Comparison of ENCODE assay signal across 10 cellular contexts in genomic region chr1:167263784-167264464, GRCh38. TPM values are rescaled to one million over a fixed set of nuclear protein-coding genes. Genes with fewer than 3 reads are reported as not detected.
DNase-seq lines count a peak whose midpoint lies in the region; ATAC-seq and TF ChIP-seq lines count a peak whose summit lies in the region.
"Had no signal": no experiment of that assay in that cellular context is flagged by ENCODE, and none has a peak within 500 bp of the region (broad histone marks: within the 10 kb centered on the region; RNA-seq: fewer than 3 reads in every experiment).

No MANE protein-coding gene starts in this region.

- H3K4me3 ChIP-seq in DND-41 (ENCODE audit: low read depth in 1 of 2, low read length in 2 of 2) (no peak overlapping the region), suprapubic skin (no peak overlapping the region)

- H3K9ac ChIP-seq in DND-41 (ENCODE audit: low read depth, low read length) = no peak overlapping the region

- no peak for TF ChIP-seq POLR2A in suprapubic skin (IDR thresholded peaks at IDR 0.05)

- ATAC-seq in DND-41 (ENCODE audit: insufficient read depth, low read depth) (peak; percentile 38; the same call in 1 of the 3 replicates), GM21423 (IDR thresholded peaks at IDR 0.05; ENCODE audit: unreplicated experiment) (peak; percentile 48), GM18909 (IDR thresholded peaks at IDR 0.05; ENCODE audit: poor library complexity, unreplicated experiment) (no peak)

- H3K27me3 ChIP-seq in DND-41 (ENCODE audit: insufficient read depth, low read length, poor library complexity) = no peaks in the 10 kb centered on the region
- no peaks in the 10 kb centered on the region for H3K27me3 ChIP-seq in suprapubic skin

- H3K27ac ChIP-seq in DND-41 (ENCODE audit: low read length) (no peak overlapping the region), suprapubic skin (no peak overlapping the region)
- H3K27ac ChIP-seq: VCaP had no signal

- no peak for DNase-seq in DND-41
- DNase-seq in NOMO-1 treated with DMSO at 0.1 percent for 48 hours (lab: John Stamatoyannopoulos, UW; ENCODE audit: unreplicated experiment) = peak; percentile 68
- peak; percentile 11 for DNase-seq in iris pigment epithelial cell (ENCODE audit: low read depth)
- no peak for DNase-seq in putamen (ENCODE audit: low spot score)
- no peak for DNase-seq in suprapubic skin (ENCODE audit: low spot score in 2 of 2)
- no peak for DNase-seq in NCI-H345 (lab: John Stamatoyannopoulos, UW)
- DNase-seq: activated naive CD4-positive, alpha-beta T cell had no signal

- TF ChIP-seq CTCF in DND-41 (IDR thresholded peaks at IDR 0.05; ENCODE audit: borderline replicate concordance, extremely low read depth, low read length, poor library complexity, severe bottlenecking) (no peak), suprapubic skin (IDR thresholded peaks at IDR 0.05) (no peak)

- H4K20me1 ChIP-seq in DND-41 (ENCODE audit: insufficient read depth, low read length) = peaks cover 16% of the 10 kb centered on the region; the same call in 1 of the 2 replicates

- H3K4me1 ChIP-seq in DND-41 (ENCODE audit: insufficient read depth, low read length) (peaks cover 17% of the 10 kb centered on the region), suprapubic skin (peaks cover 19% of the 10 kb centered on the region)

- no peaks in the 10 kb centered on the region for H3K9me3 ChIP-seq in DND-41 (ENCODE audit: insufficient read depth, low read length, severe bottlenecking)
- no peaks in the 10 kb centered on the region for H3K9me3 ChIP-seq in suprapubic skin

- TF ChIP-seq EP300 in suprapubic skin (IDR thresholded peaks at IDR 0.05) = no peak

- no peaks in the 10 kb centered on the region for H3K36me3 ChIP-seq in DND-41 (ENCODE audit: insufficient read depth, low read length)
- no peaks in the 10 kb centered on the region for H3K36me3 ChIP-seq in suprapubic skin

- H2AFZ ChIP-seq in DND-41 (ENCODE audit: low read depth, low read length) = no peak overlapping the region

- peaks cover 84% of the 10 kb centered on the region for H3K79me2 ChIP-seq in DND-41 (ENCODE audit: insufficient read depth, low read length)

- H3K4me2 ChIP-seq in DND-41 (ENCODE audit: insufficient read depth, low read length) = no peak overlapping the region

RNA-seq across cellular contexts. Expression of gene POU2F1, which starts 43.2 kb away (rescaled TPM):
- 10 to 100 TPM in 3 of 4 donors, 1 to 10 TPM in 1; 8.4 to 32.1 (median 17.5) TPM for total RNA-seq in suprapubic skin

Comparison
In these comparisons a context has a peak if more than half of its experiments do, and no peak if none do; other contexts are left out.
1. DNase-seq: peak in NOMO-1 treated with DMSO at 0.1 percent for 48 hours (single experiment) and iris pigment epithelial cell (single experiment); none in DND-41 (single experiment), putamen (single experiment), suprapubic skin (0 of 2) and NCI-H345 (single experiment).